Comparison of ENCODE assay signal across 10 cellular contexts in genomic region chr7:49074538-49074937, GRCh38.
"Had no signal": no experiment of that assay in that cellular context is flagged by ENCODE, and none has a peak within 500 bp of the region (broad histone marks: within the 10 kb centered on the region; RNA-seq: fewer than 3 reads in every experiment).

No MANE protein-coding gene starts in this region.

- H2AFZ ChIP-seq: GM23248, GM23338 had no signal

- FAIRE-seq: H1 had no signal

- H3K4me1 ChIP-seq: HAP-1 had no signal

- DNase-seq: GM23248, GOT3, H7, H9, HCEC 1CT, HFFc6 had no signal

- H3K9me3 ChIP-seq: HAP-1 had no signal

- H3K4me3 ChIP-seq: GM23248, GM23338, HAP-1 had no signal

- ATAC-seq: GM23338, HCT116 had no signal

- H3K4me2 ChIP-seq: GM23338 had no signal

- H3K9ac ChIP-seq: GM23248 had no signal

- H3K36me3 ChIP-seq: HAP-1 had no signal

- H3K27ac ChIP-seq: GM23248 had no signal
